1 cellular context compared by ENCODE assay signal in the genomic region with DNA sequence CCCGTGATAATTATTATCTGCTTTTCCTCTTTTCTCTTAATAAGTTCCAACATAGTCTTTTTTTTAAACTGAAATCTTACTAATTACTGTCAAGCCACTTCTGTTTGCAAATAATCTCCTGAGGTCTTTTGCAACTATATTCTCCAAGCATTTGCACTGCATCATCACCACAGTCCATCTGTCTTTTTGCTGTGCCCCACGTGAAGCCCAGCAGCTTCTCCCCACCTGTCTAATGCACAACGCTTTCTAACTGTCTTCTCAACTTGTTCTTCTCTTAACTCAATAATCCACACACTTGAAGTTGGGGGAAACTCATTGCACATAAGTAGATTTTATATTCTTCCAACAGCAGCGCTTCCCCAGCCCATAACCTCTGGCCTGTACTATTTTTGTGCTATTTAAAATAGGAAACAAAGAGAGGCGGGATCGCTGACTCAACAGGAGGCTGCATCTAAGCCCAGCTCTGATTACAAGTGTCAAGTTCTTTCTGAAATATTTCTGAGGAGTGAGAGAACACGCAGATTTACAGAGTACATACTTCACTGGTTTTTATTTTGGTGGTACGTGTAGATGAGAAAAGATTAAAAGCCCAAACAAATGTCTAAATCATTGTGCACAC.
TF ChIP-seq lines count a peak whose summit lies in the region.

No MANE protein-coding gene starts in this region.

TF ChIP-seq in HEK293, 187 proteins besides CTCF, POLR2A, EP300 and RAD21 (continued from another document):
- TF ChIP-seq, protein P1, sequence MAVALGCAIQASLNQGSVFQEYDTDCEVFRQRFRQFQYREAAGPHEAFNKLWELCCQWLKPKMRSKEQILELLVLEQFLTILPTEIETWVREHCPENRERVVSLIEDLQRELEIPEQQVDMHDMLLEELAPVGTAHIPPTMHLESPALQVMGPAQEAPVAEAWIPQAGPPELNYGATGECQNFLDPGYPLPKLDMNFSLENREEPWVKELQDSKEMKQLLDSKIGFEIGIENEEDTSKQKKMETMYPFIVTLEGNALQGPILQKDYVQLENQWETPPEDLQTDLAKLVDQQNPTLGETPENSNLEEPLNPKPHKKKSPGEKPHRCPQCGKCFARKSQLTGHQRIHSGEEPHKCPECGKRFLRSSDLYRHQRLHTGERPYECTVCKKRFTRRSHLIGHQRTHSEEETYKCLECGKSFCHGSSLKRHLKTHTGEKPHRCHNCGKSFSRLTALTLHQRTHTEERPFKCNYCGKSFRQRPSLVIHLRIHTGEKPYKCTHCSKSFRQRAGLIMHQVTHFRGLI (tag by site-specific recombination; IDR thresholded peaks at IDR 0.05), result peak; percentile 26; the same call in 1 of the 2 replicates
- TF ChIP-seq, protein P2, sequence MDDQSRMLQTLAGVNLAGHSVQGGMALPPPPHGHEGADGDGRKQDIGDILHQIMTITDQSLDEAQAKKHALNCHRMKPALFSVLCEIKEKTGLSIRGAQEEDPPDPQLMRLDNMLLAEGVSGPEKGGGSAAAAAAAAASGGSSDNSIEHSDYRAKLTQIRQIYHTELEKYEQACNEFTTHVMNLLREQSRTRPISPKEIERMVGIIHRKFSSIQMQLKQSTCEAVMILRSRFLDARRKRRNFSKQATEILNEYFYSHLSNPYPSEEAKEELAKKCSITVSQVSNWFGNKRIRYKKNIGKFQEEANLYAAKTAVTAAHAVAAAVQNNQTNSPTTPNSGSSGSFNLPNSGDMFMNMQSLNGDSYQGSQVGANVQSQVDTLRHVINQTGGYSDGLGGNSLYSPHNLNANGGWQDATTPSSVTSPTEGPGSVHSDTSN (CRISPR knock-in tag; IDR thresholded peaks at IDR 0.05), result no peak
- TF ChIP-seq ZNF792 (tag by site-specific recombination; IDR thresholded peaks at IDR 0.05), result no peak
- no peak for TF ChIP-seq ZNF354C (tag by site-specific recombination; IDR thresholded peaks at IDR 0.05; ENCODE audit: borderline replicate concordance, low read depth)
- no peak for TF ChIP-seq ZNF76 (tag by site-specific recombination; IDR thresholded peaks at IDR 0.05; ENCODE audit: borderline replicate concordance, low read depth)
- TF ChIP-seq ZFP37 (tag by site-specific recombination; IDR thresholded peaks at IDR 0.05), result no peak
- no peak for TF ChIP-seq SP2 (tag by site-specific recombination; IDR thresholded peaks at IDR 0.05)
- 0 out of 2 replicates have a peak, but pooled peaks have one; percentile 22 for TF ChIP-seq SCRT2 (tag by site-specific recombination; IDR thresholded peaks at IDR 0.05)
- no peak for TF ChIP-seq YY2 (tag by site-specific recombination; IDR thresholded peaks at IDR 0.05)
- no peak for TF ChIP-seq ZNF501 (tag by site-specific recombination; IDR thresholded peaks at IDR 0.05)
- no peak for TF ChIP-seq ZBTB21 (tag by site-specific recombination; IDR thresholded peaks at IDR 0.05)
- TF ChIP-seq, protein P3, sequence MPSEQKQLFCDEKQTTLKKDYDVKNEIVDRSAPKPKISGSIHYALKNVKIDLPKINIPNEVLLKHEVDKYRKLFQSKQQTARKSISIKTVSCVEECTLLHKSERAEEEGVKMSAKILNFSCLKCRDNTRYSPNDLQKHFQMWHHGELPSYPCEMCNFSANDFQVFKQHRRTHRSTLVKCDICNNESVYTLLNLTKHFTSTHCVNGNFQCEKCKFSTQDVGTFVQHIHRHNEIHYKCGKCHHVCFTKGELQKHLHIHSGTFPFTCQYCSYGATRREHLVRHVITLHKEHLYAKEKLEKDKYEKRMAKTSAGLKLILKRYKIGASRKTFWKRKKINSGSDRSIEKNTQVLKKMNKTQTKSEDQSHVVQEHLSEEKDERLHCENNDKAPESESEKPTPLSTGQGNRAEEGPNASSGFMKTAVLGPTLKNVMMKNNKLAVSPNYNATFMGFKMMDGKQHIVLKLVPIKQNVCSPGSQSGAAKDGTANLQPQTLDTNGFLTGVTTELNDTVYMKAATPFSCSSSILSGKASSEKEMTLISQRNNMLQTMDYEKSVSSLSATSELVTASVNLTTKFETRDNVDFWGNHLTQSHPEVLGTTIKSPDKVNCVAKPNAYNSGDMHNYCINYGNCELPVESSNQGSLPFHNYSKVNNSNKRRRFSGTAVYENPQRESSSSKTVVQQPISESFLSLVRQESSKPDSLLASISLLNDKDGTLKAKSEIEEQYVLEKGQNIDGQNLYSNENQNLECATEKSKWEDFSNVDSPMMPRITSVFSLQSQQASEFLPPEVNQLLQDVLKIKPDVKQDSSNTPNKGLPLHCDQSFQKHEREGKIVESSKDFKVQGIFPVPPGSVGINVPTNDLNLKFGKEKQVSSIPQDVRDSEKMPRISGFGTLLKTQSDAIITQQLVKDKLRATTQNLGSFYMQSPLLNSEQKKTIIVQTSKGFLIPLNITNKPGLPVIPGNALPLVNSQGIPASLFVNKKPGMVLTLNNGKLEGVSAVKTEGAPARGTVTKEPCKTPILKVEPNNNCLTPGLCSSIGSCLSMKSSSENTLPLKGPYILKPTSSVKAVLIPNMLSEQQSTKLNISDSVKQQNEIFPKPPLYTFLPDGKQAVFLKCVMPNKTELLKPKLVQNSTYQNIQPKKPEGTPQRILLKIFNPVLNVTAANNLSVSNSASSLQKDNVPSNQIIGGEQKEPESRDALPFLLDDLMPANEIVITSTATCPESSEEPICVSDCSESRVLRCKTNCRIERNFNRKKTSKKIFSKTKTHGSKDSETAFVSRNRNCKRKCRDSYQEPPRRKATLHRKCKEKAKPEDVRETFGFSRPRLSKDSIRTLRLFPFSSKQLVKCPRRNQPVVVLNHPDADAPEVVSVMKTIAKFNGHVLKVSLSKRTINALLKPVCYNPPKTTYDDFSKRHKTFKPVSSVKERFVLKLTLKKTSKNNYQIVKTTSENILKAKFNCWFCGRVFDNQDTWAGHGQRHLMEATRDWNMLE (tag by site-specific recombination; conservative IDR thresholded peaks at IDR 0.05; ENCODE audit: low read depth), result no peak
- TF ChIP-seq ZNF24 (tag by site-specific recombination; IDR thresholded peaks at IDR 0.05), result no peak
- TF ChIP-seq MZF1 (tag by site-specific recombination; IDR thresholded peaks at IDR 0.05; ENCODE audit: borderline replicate concordance), result no peak
- TF ChIP-seq ZEB2 (tag by site-specific recombination; IDR thresholded peaks at IDR 0.05), result no peak
- TF ChIP-seq, protein P4, sequence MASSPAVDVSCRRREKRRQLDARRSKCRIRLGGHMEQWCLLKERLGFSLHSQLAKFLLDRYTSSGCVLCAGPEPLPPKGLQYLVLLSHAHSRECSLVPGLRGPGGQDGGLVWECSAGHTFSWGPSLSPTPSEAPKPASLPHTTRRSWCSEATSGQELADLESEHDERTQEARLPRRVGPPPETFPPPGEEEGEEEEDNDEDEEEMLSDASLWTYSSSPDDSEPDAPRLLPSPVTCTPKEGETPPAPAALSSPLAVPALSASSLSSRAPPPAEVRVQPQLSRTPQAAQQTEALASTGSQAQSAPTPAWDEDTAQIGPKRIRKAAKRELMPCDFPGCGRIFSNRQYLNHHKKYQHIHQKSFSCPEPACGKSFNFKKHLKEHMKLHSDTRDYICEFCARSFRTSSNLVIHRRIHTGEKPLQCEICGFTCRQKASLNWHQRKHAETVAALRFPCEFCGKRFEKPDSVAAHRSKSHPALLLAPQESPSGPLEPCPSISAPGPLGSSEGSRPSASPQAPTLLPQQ (tag by site-specific recombination; IDR thresholded peaks at IDR 0.05), result no peak
- no peak for TF ChIP-seq SCRT1 (tag by site-specific recombination; IDR thresholded peaks at IDR 0.05; ENCODE audit: borderline replicate concordance)
- no peak for TF ChIP-seq PRDM1 (tag by site-specific recombination; IDR thresholded peaks at IDR 0.05)
- TF ChIP-seq ZNF335 (tag by site-specific recombination; conservative IDR thresholded peaks at IDR 0.05), result 0 out of 2 replicates have a peak, but pooled peaks have one; percentile 13
- TF ChIP-seq ZNF366 (tag by site-specific recombination; conservative IDR thresholded peaks at IDR 0.05), result no peak
